ENCODE assay signal across 15 cellular contexts in the genomic region with DNA sequence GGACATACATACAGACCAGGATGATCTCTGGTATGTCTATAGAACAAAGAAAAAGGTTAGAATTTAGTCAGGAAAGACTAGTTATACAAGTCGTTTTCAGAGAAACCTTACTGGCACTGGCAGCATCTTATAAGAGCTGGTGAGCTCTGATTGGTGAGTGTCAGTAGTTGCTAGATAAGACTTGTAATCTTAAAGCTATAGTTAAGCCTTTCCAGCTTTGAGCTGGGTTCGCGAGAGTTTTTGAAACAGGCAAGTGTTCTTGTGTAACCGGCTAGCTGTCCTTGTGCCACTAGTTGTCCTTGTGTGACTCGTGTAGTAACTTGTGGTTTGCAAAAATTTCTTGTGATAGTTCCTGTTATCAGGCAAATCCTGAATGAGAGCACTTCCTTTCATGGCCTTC.
DNase-seq lines count a peak whose midpoint lies in the region; ATAC-seq lines count a peak whose summit lies in the region.
"Had no signal": no experiment of that assay in that cellular context is flagged by ENCODE, and none has a peak within 500 bp of the region (broad histone marks: within the 10 kb centered on the region; RNA-seq: fewer than 3 reads in every experiment).

No MANE protein-coding gene starts in this region.

- H2BK12ac ChIP-seq in mesenchymal stem cell (ENCODE audit: low read length in 2 of 2): no peak overlapping the region

- no peak overlapping the region for H3K18ac ChIP-seq in mesenchymal stem cell (ENCODE audit: low read depth in 1 of 2, low read length in 2 of 2)

- H3K36me3 ChIP-seq in mesenchymal stem cell (ENCODE audit: control insufficient read depth in 1 of 2, insufficient read depth in 2 of 2, low read depth in 1 of 2, low read length in 2 of 2): no peaks in the 10 kb centered on the region
- H3K36me3 ChIP-seq: BLaER1, SJSA1 had no signal

- no peak overlapping the region for H3K27ac ChIP-seq in mesenchymal stem cell (ENCODE audit: low read length, poor library complexity, severe bottlenecking)
- H3K27ac ChIP-seq: BLaER1, SJSA1 had no signal

- H3K4me1 ChIP-seq in mesenchymal stem cell (ENCODE audit: control insufficient read depth, insufficient read depth, low read depth, low read length): no peaks in the 10 kb centered on the region
- H3K4me1 ChIP-seq: BLaER1, SJSA1 had no signal

- no peak overlapping the region for H3K23ac ChIP-seq in mesenchymal stem cell (ENCODE audit: low read length in 2 of 2)

- DNase-seq in Kasumi-1 (lab: John Stamatoyannopoulos, UW) (peak; percentile 28 to 39), OCI-M1 (lab: John Stamatoyannopoulos, UW) (peak; percentile 24), cerebellum (ENCODE audit: low spot score) (peak; percentile 1), mesenchymal stem cell (peak; percentile 51), T-helper 9 cell (no peak), NCI-H128 (lab: John Stamatoyannopoulos, UW; ENCODE audit: unreplicated experiment) (no peak)
- DNase-seq: CD8-positive, alpha-beta memory T cell; NCI-H146; NCI-H2107; NCI-H446; NCI-H748 treated with DMSO at 0.1 percent for 48 hours; T-cell had no signal

- no peaks in the 10 kb centered on the region for H3K9me3 ChIP-seq in mesenchymal stem cell (ENCODE audit: control insufficient read depth, low read length)
- H3K9me3 ChIP-seq: BLaER1, SJSA1 had no signal

- no peak overlapping the region for H3K14ac ChIP-seq in mesenchymal stem cell (ENCODE audit: low read length in 2 of 2)

- no peak overlapping the region for H2BK5ac ChIP-seq in mesenchymal stem cell (ENCODE audit: low read depth, low read length, poor library complexity, severe bottlenecking)

- H3K27me3 ChIP-seq in mesenchymal stem cell (ENCODE audit: control insufficient read depth in 1 of 2, insufficient read depth in 1 of 2, low read length in 2 of 2): no peaks in the 10 kb centered on the region
- H3K27me3 ChIP-seq: BLaER1, SJSA1 had no signal

- peak overlapping the region; percentile 73 for H2AK5ac ChIP-seq in mesenchymal stem cell (ENCODE audit: low read length, severe bottlenecking)

- H3K4me2 ChIP-seq in mesenchymal stem cell (ENCODE audit: low read length, poor library complexity, severe bottlenecking): no peak overlapping the region
- H3K4me2 ChIP-seq: BLaER1 had no signal

- WGBS in mesenchymal stem cell: 86% methylated on average over 5 of the region's 5 CpGs

- H3K79me1 ChIP-seq in mesenchymal stem cell (replicated peaks; ENCODE audit: low read length, poor library complexity, severe bottlenecking): no peaks in the 10 kb centered on the region

- H4K8ac ChIP-seq in mesenchymal stem cell (ENCODE audit: low read length): no peak overlapping the region

- H4K91ac ChIP-seq in mesenchymal stem cell (ENCODE audit: low read length): no peak overlapping the region

- no peak overlapping the region for H2AFZ ChIP-seq in mesenchymal stem cell (ENCODE audit: low read depth, low read length)

- no peak overlapping the region for H2BK120ac ChIP-seq in mesenchymal stem cell (ENCODE audit: low read depth, low read length)

- H2BK15ac ChIP-seq in mesenchymal stem cell (ENCODE audit: low read depth, poor library complexity, severe bottlenecking): no peak overlapping the region

- H3K4me3 ChIP-seq in mesenchymal stem cell (ENCODE audit: insufficient read depth in 1 of 2, low read depth in 1 of 2, low read length in 2 of 2): no peak overlapping the region
- H3K4me3 ChIP-seq: BLaER1, SJSA1 had no signal

- ATAC-seq in GM18907 (IDR thresholded peaks at IDR 0.05; ENCODE audit: unreplicated experiment): no peak
- ATAC-seq: T-cell had no signal

- no peak overlapping the region for H3K4ac ChIP-seq in mesenchymal stem cell (ENCODE audit: low read depth in 1 of 2, low read length in 2 of 2)

- no peak overlapping the region for H3K9ac ChIP-seq in mesenchymal stem cell (ENCODE audit: low read length)
- H3K9ac ChIP-seq: BLaER1 had no signal

Comparison
In these comparisons a context has a peak if more than half of its experiments do, and no peak if none do; other contexts are left out.
1. DNase-seq: peak in Kasumi-1 (2 of 2), OCI-M1 (single experiment), cerebellum (single experiment) and mesenchymal stem cell (single experiment); none in T-helper 9 cell (single experiment) and NCI-H128 (single experiment).